Comparison of ENCODE assay signal across 13 cellular contexts in genomic region chr2:171390941-171391516, GRCh38. TPM values are rescaled to one million over a fixed set of nuclear protein-coding genes. Genes with fewer than 3 reads are reported as not detected.
A peak's percentile ranks its signal among the peaks of the same experiment; 100 is the strongest.
DNase-seq lines count a peak whose midpoint lies in the region; ATAC-seq and TF ChIP-seq lines count a peak whose summit lies in the region.
"Had no signal": no experiment of that assay in that cellular context is flagged by ENCODE, and none has a peak within 500 bp of the region (broad histone marks: within the 10 kb centered on the region; RNA-seq: fewer than 3 reads in every experiment).

No MANE protein-coding gene starts in this region.

- no peak overlapping the region for H3K4me3 Mint-ChIP-seq in stimulated activated effector memory CD8-positive, alpha-beta T cell treated with anti-CD3 and anti-CD28 coated beads, Interleukin-12 subunit alpha, Interleukin-12 subunit beta, amount 100 ng/mL, for 72 hours
- H3K4me3 Mint-ChIP-seq: CD4-positive, CD25-positive, alpha-beta regulatory T cell; natural killer cell treated with Interleukin-12 subunit alpha and Interleukin-12 subunit beta and Interleukin-15 and Interleukin-18, amount 100 ng/mL, for 72 hours had no signal

- no peaks in the 10 kb centered on the region for H3K9me3 Mint-ChIP-seq in stimulated activated effector memory CD8-positive, alpha-beta T cell treated with anti-CD3 and anti-CD28 coated beads, Interleukin-12 subunit alpha, Interleukin-12 subunit beta, amount 100 ng/mL, for 72 hours
- H3K9me3 Mint-ChIP-seq: CD4-positive, CD25-positive, alpha-beta regulatory T cell; natural killer cell treated with Interleukin-12 subunit alpha and Interleukin-12 subunit beta and Interleukin-15 and Interleukin-18, amount 100 ng/mL, for 72 hours had no signal

- peaks cover 5% of the 10 kb centered on the region for H3K36me3 Mint-ChIP-seq in stimulated activated effector memory CD8-positive, alpha-beta T cell treated with anti-CD3 and anti-CD28 coated beads, Interleukin-12 subunit alpha, Interleukin-12 subunit beta, amount 100 ng/mL, for 72 hours
- H3K36me3 Mint-ChIP-seq: natural killer cell treated with Interleukin-12 subunit alpha and Interleukin-12 subunit beta and Interleukin-15 and Interleukin-18, amount 100 ng/mL, for 72 hours had no signal

- peaks cover 6% of the 10 kb centered on the region for H3K4me1 Mint-ChIP-seq in stimulated activated effector memory CD8-positive, alpha-beta T cell treated with anti-CD3 and anti-CD28 coated beads, Interleukin-12 subunit alpha, Interleukin-12 subunit beta, amount 100 ng/mL, for 72 hours

- peaks cover 9% of the 10 kb centered on the region for H3F3A ChIP-seq in PC-3 (ENCODE audit: low read length, unreplicated experiment)

- no peak for TF ChIP-seq CTCF in PC-3 (conservative IDR thresholded peaks at IDR 0.05; ENCODE audit: low read depth, low read length)

- H3K4me3 ChIP-seq in PC-3 (ENCODE audit: low read length), result peak overlapping the region; percentile 48

- peaks cover 13% of the 10 kb centered on the region; the same call in 1 of the 2 replicates for H3K79me2 ChIP-seq in PC-3 (ENCODE audit: low read length)

- no peaks in the 10 kb centered on the region for H3K36me3 ChIP-seq in PC-3 (ENCODE audit: low read depth, low read length)

- H3K27ac Mint-ChIP-seq in stimulated activated effector memory CD8-positive, alpha-beta T cell treated with anti-CD3 and anti-CD28 coated beads, Interleukin-12 subunit alpha, Interleukin-12 subunit beta, amount 100 ng/mL, for 72 hours, result no peak overlapping the region
- H3K27ac Mint-ChIP-seq: CD4-positive, CD25-positive, alpha-beta regulatory T cell; natural killer cell treated with Interleukin-12 subunit alpha and Interleukin-12 subunit beta and Interleukin-15 and Interleukin-18, amount 100 ng/mL, for 72 hours had no signal

- H3K4me1 ChIP-seq in PC-3 (ENCODE audit: insufficient read depth, low read length), result peaks cover 35% of the 10 kb centered on the region

- H3K9me2 ChIP-seq in PC-3 (replicated peaks; ENCODE audit: low read length), result no peaks in the 10 kb centered on the region

- intact Hi-C loops in PC-3 (cut with micrococcal nuclease), result loop anchor here (5.0 kb wide), 2 partner anchors 44 to 119 kb away; no protein-coding TSS in a partner anchor

- H2AFZ ChIP-seq in PC-3 (ENCODE audit: low read length), result peak overlapping the region; percentile 29

- peak overlapping the region; percentile 96 for H3K27ac ChIP-seq in PC-3 (ENCODE audit: low read length)
- H3K27ac ChIP-seq: RWPE1 had no signal

- DNase-seq in stimulated activated CD4-positive, alpha-beta T cell treated with anti-CD3 and anti-CD28 coated beads, Interleukin-15, amount 100 ng/mL, for 24 hours, result peak; percentile 10
- no peak for DNase-seq in stimulated activated CD4-positive, alpha-beta T cell treated with anti-CD3 and anti-CD28 coated beads, Interleukin-2, amount 100 ng/mL, for 48 hours
- DNase-seq in PC-3 (peak; percentile 95), dedifferentiated amniotic fluid mesenchymal stem cell (ENCODE audit: extremely low spot score) (peak; percentile 36), HT-29 (ENCODE audit: low spot score) (no peak)
- no peak for DNase-seq in stimulated activated effector memory CD8-positive, alpha-beta T cell treated with anti-CD3 and anti-CD28 coated beads, Interleukin-12 subunit alpha, Interleukin-12 subunit beta, amount 100 ng/mL, for 72 hours (ENCODE audit: low spot score in 2 of 2)
- DNase-seq: hypothalamus, NCI-H1092 had no signal

- H3K9ac ChIP-seq in PC-3 (ENCODE audit: low read length), result peak overlapping the region; percentile 67

- no peaks in the 10 kb centered on the region for H3K9me3 ChIP-seq in PC-3 (ENCODE audit: low read length)

- POLR2A ChIA-PET in PC-3 (lab: Charles Lee; ENCODE audit: unreplicated experiment), result no interaction called here

- ATAC-seq in PC-3, result peak; percentile 90
- ATAC-seq in stimulated activated effector memory CD8-positive, alpha-beta T cell treated with anti-CD3 and anti-CD28 coated beads, Interleukin-12 subunit alpha, Interleukin-12 subunit beta, amount 100 ng/mL, for 72 hours, result peak; percentile 92
- ATAC-seq in GM21528 (IDR thresholded peaks at IDR 0.05; ENCODE audit: low FRiP score, unreplicated experiment), result no peak
- no peak for ATAC-seq in HG02870 (IDR thresholded peaks at IDR 0.05; ENCODE audit: unreplicated experiment)

- BruUV-seq in PC-3 (replicated peaks; lab: Mats Ljungman, UMichigan), result no TSS peak

- no peaks in the 10 kb centered on the region for H4K20me1 ChIP-seq in PC-3 (ENCODE audit: low read length)

- H3K4me2 ChIP-seq in PC-3 (ENCODE audit: low read length), result peak overlapping the region; percentile 75

- CTCF ChIA-PET in PC-3 (lab: Charles Lee), result no interaction called here

- no peaks in the 10 kb centered on the region for H3K27me3 ChIP-seq in PC-3 (ENCODE audit: low read length)

RNA-seq across cellular contexts. Expression of gene METTL8, which starts 42.8 kb away (rescaled TPM):
- total RNA-seq in PC-3 (2014; rRNA removed), result 8.1 and 10.8 TPM in 2 replicates
- 6.9 and 10.7 TPM in 2 replicates for total RNA-seq in HT-29 (2014; rRNA removed; shearing (Covaris generic))

RNA-seq across cellular contexts. Expression of gene DCAF17, which starts 43.0 kb away (rescaled TPM):
- 7.4 and 11.1 TPM in 2 replicates for total RNA-seq in PC-3 (2014; rRNA removed)
- total RNA-seq in HT-29 (2014; rRNA removed; shearing (Covaris generic)), result 3.8 and 4.4 TPM in 2 replicates

Comparison
In these comparisons a context has a peak if more than half of its experiments do, and no peak if none do; other contexts are left out.
1. DNase-seq: peak in stimulated activated CD4-positive, alpha-beta T cell treated with anti-CD3 and anti-CD28 coated beads, Interleukin-15, amount 100 ng/mL, for 24 hours (single experiment), PC-3 (single experiment) and dedifferentiated amniotic fluid mesenchymal stem cell (single experiment); none in stimulated activated CD4-positive, alpha-beta T cell treated with anti-CD3 and anti-CD28 coated beads, Interleukin-2, amount 100 ng/mL, for 48 hours (0 of 2), stimulated activated effector memory CD8-positive, alpha-beta T cell treated with anti-CD3 and anti-CD28 coated beads, Interleukin-12 subunit alpha, Interleukin-12 subunit beta, amount 100 ng/mL, for 72 hours (0 of 2) and HT-29 (single experiment).
2. ATAC-seq: peak in PC-3 (single experiment) and stimulated activated effector memory CD8-positive, alpha-beta T cell treated with anti-CD3 and anti-CD28 coated beads, Interleukin-12 subunit alpha, Interleukin-12 subunit beta, amount 100 ng/mL, for 72 hours (single experiment); none in GM21528 (single experiment) and HG02870 (single experiment).